Comparison of ENCODE assay signal across 23 cellular contexts in the genomic region with DNA sequence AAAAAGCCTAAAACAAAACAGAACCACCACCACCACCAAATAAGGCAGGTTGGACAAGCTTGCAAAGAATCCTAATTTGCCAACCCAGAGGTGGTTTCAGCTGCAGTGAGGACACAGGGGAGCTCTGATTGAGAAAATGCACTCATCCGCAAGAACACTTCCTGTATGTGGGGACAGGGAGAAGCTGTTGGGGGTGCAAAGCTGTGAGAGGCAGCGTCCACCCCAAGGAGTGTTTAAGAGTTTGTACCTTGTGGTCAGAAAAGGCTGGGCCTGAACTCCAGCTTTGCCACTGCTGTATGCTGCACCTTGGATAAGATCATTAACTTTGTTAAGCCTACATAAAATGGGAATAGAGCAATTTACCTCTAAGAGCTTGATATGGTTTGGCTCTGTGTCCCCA.
"Had no signal": no experiment of that assay in that cellular context is flagged by ENCODE, and none has a peak within 500 bp of the region (broad histone marks: within the 10 kb centered on the region; RNA-seq: fewer than 3 reads in every experiment).

No MANE protein-coding gene starts in this region.

- H3K4me3 ChIP-seq: dorsolateral prefrontal cortex, gastrocnemius medialis, mucosa of descending colon, smooth muscle cell, stomach, thyroid gland had no signal

- DNase-seq: dorsolateral prefrontal cortex; effector CD4-positive, alpha-beta T cell; foreskin fibroblast; gastrocnemius medialis; head of caudate nucleus; kidney; mesenchymal stem cell; mucosa of descending colon; naive B cell; stimulated activated CD4-positive, alpha-beta T cell treated with anti-CD3 and anti-CD28 coated beads, Interleukin-12 subunit alpha, Interleukin-12 subunit beta, amount 100 ng/mL, for 4 hours; stimulated activated CD4-positive, alpha-beta T cell treated with anti-CD3 and anti-CD28 coated beads, Interleukin-2, amount 100 ng/mL, for 24 hours; stimulated activated CD4-positive, alpha-beta T cell treated with anti-CD3 and anti-CD28 coated beads, Interleukin-4, amount 100 ng/mL, for 24 hours; stimulated activated naive CD4-positive, alpha-beta T cell treated with Interleukin-2 at 50 U/mL for 16 hours; stomach; thyroid gland had no signal

- H3K4me1 ChIP-seq: gastrocnemius medialis, parathyroid adenoma, stomach had no signal

- H3K9me3 ChIP-seq: gastrocnemius medialis, mucosa of descending colon, neutrophil, stomach, thyroid gland had no signal

- ATAC-seq: esophagus mucosa; gastrocnemius medialis; left lobe of liver; mucosa of descending colon; natural killer cell treated with Interleukin-12 subunit alpha and Interleukin-12 subunit beta and Interleukin-15 and Interleukin-18, amount 100 ng/mL, for 72 hours; stimulated activated effector memory CD8-positive, alpha-beta T cell treated with anti-CD3 and anti-CD28 coated beads, Interleukin-12 subunit alpha, Interleukin-12 subunit beta, amount 100 ng/mL, for 72 hours had no signal

- H3K4me2 ChIP-seq: smooth muscle cell had no signal

- H3K27ac ChIP-seq: dorsolateral prefrontal cortex, epithelial cell of prostate, gastrocnemius medialis, neutrophil, parathyroid adenoma, stomach, thyroid gland had no signal

- H2AFZ ChIP-seq: parathyroid adenoma had no signal

- H3K27me3 ChIP-seq: gastrocnemius medialis, neutrophil, stomach, thyroid gland had no signal

- H3K9ac ChIP-seq: parathyroid adenoma had no signal

- H3K36me3 ChIP-seq: gastrocnemius medialis, neutrophil, stomach, thyroid gland had no signal
